15 cellular contexts compared by ENCODE assay signal in the genomic region with DNA sequence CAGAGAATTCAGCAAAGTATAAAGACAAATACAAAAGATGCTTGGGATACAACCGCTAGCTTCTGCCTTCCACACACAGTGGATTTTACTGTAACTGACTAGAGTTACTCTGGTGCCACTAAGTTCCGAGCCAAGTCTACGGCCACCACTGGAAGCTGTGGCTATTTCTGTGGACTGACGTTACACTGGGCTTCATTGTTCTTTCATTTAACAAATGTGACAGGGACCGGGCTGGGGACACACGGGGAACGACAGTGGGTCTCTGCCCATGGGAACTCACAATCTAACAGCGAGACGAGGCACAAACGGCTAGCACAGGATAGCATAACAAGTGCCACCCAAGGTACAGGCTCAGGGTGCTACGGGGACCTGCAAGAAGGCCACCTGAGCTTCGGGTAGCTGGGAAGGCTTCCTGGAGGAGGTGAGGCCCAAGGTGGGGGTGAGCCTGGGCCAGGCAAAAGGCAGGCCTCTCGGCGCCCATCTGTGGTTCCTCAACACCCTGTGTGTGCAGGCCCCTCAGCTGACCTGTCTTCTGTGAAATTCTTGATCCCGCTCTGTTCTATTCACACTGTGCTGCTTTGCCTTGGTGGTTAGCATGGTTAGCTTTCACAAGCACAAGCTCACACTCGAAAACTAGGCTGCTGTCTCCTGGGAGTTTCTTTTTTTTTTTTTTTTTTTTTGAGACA. TPM values are rescaled to one million over a fixed set of nuclear protein-coding genes. Genes with fewer than 3 reads are reported as not detected.
DNase-seq lines count a peak whose midpoint lies in the region; ATAC-seq and TF ChIP-seq lines count a peak whose summit lies in the region.
"Had no signal": no experiment of that assay in that cellular context is flagged by ENCODE, and none has a peak within 500 bp of the region (broad histone marks: within the 10 kb centered on the region; RNA-seq: fewer than 3 reads in every experiment).

No MANE protein-coding gene starts in this region.

- no peak overlapping the region for H3K4me3 ChIP-seq in GM23338
- H3K4me3 ChIP-seq: heart right ventricle had no signal

- TSS peak; percentile 55 for BruUV-seq in Calu3 (replicated peaks; lab: Mats Ljungman, UMichigan)

- peaks cover 27% of the 10 kb centered on the region for H4K20me1 ChIP-seq in GM23338 (replicated peaks; ENCODE audit: insufficient read depth)

- 0 out of 2 replicates have a peak overlapping the region, but pooled peaks have one; percentile 47 for H3K4me2 ChIP-seq in GM23338

- no peaks in the 10 kb centered on the region for H3K27me3 ChIP-seq in GM23338 (ENCODE audit: insufficient read depth)
- H3K27me3 ChIP-seq: heart right ventricle had no signal

- H3K36me3 Mint-ChIP-seq in Calu3 (ENCODE audit: insufficient read depth, unreplicated experiment) = peaks cover 57% of the 10 kb centered on the region
- peaks cover 56% of the 10 kb centered on the region for H3K36me3 Mint-ChIP-seq in GM23338 (ENCODE audit: low read depth)
- peaks cover 43% of the 10 kb centered on the region for H3K36me3 Mint-ChIP-seq in activated naive CD8-positive, alpha-beta T cell treated with anti-CD3 and anti-CD28 coated beads for 36 hours
- H3K36me3 Mint-ChIP-seq in nephron progenitor cell (ENCODE audit: low read depth) = peaks cover 49% of the 10 kb centered on the region

- H3K4me1 Mint-ChIP-seq in Calu3 (ENCODE audit: low read depth, unreplicated experiment) (peaks cover 12% of the 10 kb centered on the region), GM23338 (peaks cover 19% of the 10 kb centered on the region), nephron progenitor cell (peaks cover 10% of the 10 kb centered on the region)
- H3K4me1 Mint-ChIP-seq in activated naive CD8-positive, alpha-beta T cell treated with anti-CD3 and anti-CD28 coated beads for 36 hours = peaks cover 39% of the 10 kb centered on the region

- TF ChIP-seq CTCF in Calu3 (IDR thresholded peaks at IDR 0.05; ENCODE audit: unreplicated experiment) (no peak), GM23338 (conservative IDR thresholded peaks at IDR 0.05; ENCODE audit: low read depth in 2 of 2) (no peak), nephron progenitor cell (IDR thresholded peaks at IDR 0.05) (no peak), GM10248 (IDR thresholded peaks at IDR 0.05; ENCODE audit: control extremely low read depth, extremely low read depth, low read depth, missing control alignments) (no peak)

- H3K36me3 ChIP-seq in GM23338 (ENCODE audit: insufficient read depth) = peaks cover 3% of the 10 kb centered on the region; the same call in 1 of the 2 replicates

- H3K4me1 ChIP-seq in GM23338 (ENCODE audit: insufficient read depth) = peaks cover 10% of the 10 kb centered on the region

- intact Hi-C loops in Calu3 (cut with micrococcal nuclease; ENCODE audit: unreplicated experiment) = no loop called here

- no peaks in the 10 kb centered on the region for H3K27me3 Mint-ChIP-seq in Calu3 (ENCODE audit: unreplicated experiment)
- H3K27me3 Mint-ChIP-seq in GM23338 (ENCODE audit: insufficient read depth, low read depth, poor library complexity) = peaks cover 21% of the 10 kb centered on the region
- no peaks in the 10 kb centered on the region for H3K27me3 Mint-ChIP-seq in activated naive CD8-positive, alpha-beta T cell treated with anti-CD3 and anti-CD28 coated beads for 36 hours
- no peaks in the 10 kb centered on the region for H3K27me3 Mint-ChIP-seq in nephron progenitor cell (ENCODE audit: low read depth, poor library complexity)
- H3K27me3 Mint-ChIP-seq: activated naive CD8-positive, alpha-beta T cell treated with anti-CD3 and anti-CD28 coated beads, Interleukin-2, amount 10 ng/mL, durations not matched to agents 7 days and 5 days had no signal

- ATAC-seq in GM23338 (peak; percentile 9; the same call in 2 of the 3 replicates), HG03135 (IDR thresholded peaks at IDR 0.05; ENCODE audit: unreplicated experiment) (no peak)
- ATAC-seq: heart right ventricle, left colon had no signal

- H3K4me3 Mint-ChIP-seq in Calu3 (ENCODE audit: low read depth, unreplicated experiment) (no peak overlapping the region), GM23338 (no peak overlapping the region), nephron progenitor cell (no peak overlapping the region)
- peak overlapping the region; percentile 29 for H3K4me3 Mint-ChIP-seq in activated naive CD8-positive, alpha-beta T cell treated with anti-CD3 and anti-CD28 coated beads for 36 hours
- H3K4me3 Mint-ChIP-seq: activated naive CD8-positive, alpha-beta T cell treated with anti-CD3 and anti-CD28 coated beads, Interleukin-2, amount 10 ng/mL, durations not matched to agents 7 days and 5 days had no signal

- no peak overlapping the region for H3K27ac ChIP-seq in GM23338 (ENCODE audit: low read depth)
- H3K27ac ChIP-seq: heart right ventricle had no signal

- H2AFZ ChIP-seq in GM23338 = no peak overlapping the region

- peaks cover 12% of the 10 kb centered on the region; the same call in 1 of the 2 replicates for H3F3A ChIP-seq in GM23338 (replicated peaks; ENCODE audit: low read depth)

- DNase-seq in Calu3 = no peak
- no peak for DNase-seq in GM23338 (ENCODE audit: low spot score)
- DNase-seq in activated naive CD8-positive, alpha-beta T cell treated with anti-CD3 and anti-CD28 coated beads for 36 hours = no peak
- DNase-seq in nephron progenitor cell = no peak
- no peak for DNase-seq in SKM-1 treated with dmso at 0.1 percent for 144 hours (lab: John Stamatoyannopoulos, UW; ENCODE audit: unreplicated experiment)
- DNase-seq in GM10248 (ENCODE audit: extremely low spot score) = no peak
- DNase-seq in SHP77 (lab: John Stamatoyannopoulos, UW) = no peak
- DNase-seq: activated naive CD8-positive, alpha-beta T cell treated with anti-CD3 and anti-CD28 coated beads, Interleukin-2, amount 10 ng/mL, durations not matched to agents 7 days and 5 days; cerebellar nuclear complex; heart right ventricle; left colon; MM.1S; NCI-H2081 treated with DMSO at 0.1 percent for 48 hours; stimulated activated CD4-positive, alpha-beta T cell treated with anti-CD3 and anti-CD28 coated beads, Interleukin-2, amount 100 ng/mL, for 48 hours had no signal

- POLR2A ChIA-PET in GM10248 (lab: Yijun Ruan, JAX) = interaction anchor here (0.9 to 1.0 kb wide), 2 partner anchors 11 to 23 kb away, joined by 3 to 11 read pairs; no protein-coding TSS in a partner anchor

- CTCF ChIA-PET in Calu3 (lab: Charles Lee) (interaction anchor here (0.5 to 0.6 kb wide), 2 partner anchors 13 to 79 kb away, joined by 3 to 5 read pairs; no protein-coding TSS in a partner anchor), GM10248 (lab: Yijun Ruan, JAX) (interaction anchor here (0.7 to 1.7 kb wide), 5 partner anchors 9 to 21 kb away, joined by 3 to 7 read pairs (median 3); no protein-coding TSS in a partner anchor)

- H3K79me2 ChIP-seq in GM23338 (replicated peaks; ENCODE audit: insufficient read depth) = peaks cover 2% of the 10 kb centered on the region; the same call in 1 of the 2 replicates

- no peaks in the 10 kb centered on the region for H3K9me3 Mint-ChIP-seq in Calu3 (ENCODE audit: low read depth, unreplicated experiment)
- H3K9me3 Mint-ChIP-seq in GM23338 = no peaks in the 10 kb centered on the region; the same call in 2 of the 3 replicates
- no peaks in the 10 kb centered on the region for H3K9me3 Mint-ChIP-seq in activated naive CD8-positive, alpha-beta T cell treated with anti-CD3 and anti-CD28 coated beads for 36 hours
- H3K9me3 Mint-ChIP-seq in nephron progenitor cell = no peaks in the 10 kb centered on the region
- H3K9me3 Mint-ChIP-seq: activated naive CD8-positive, alpha-beta T cell treated with anti-CD3 and anti-CD28 coated beads, Interleukin-2, amount 10 ng/mL, durations not matched to agents 7 days and 5 days had no signal

- H3K27ac Mint-ChIP-seq in Calu3 (ENCODE audit: unreplicated experiment) (no peak overlapping the region), GM23338 (no peak overlapping the region), nephron progenitor cell (peak overlapping the region; percentile 36)
- H3K27ac Mint-ChIP-seq in activated naive CD8-positive, alpha-beta T cell treated with anti-CD3 and anti-CD28 coated beads for 36 hours = peak overlapping the region; percentile 20
- H3K27ac Mint-ChIP-seq: activated naive CD8-positive, alpha-beta T cell treated with anti-CD3 and anti-CD28 coated beads, Interleukin-2, amount 10 ng/mL, durations not matched to agents 7 days and 5 days had no signal

- no peaks in the 10 kb centered on the region for H3K9me2 ChIP-seq in GM23338 (ENCODE audit: insufficient read depth)

TF ChIP-seq in GM23338, 12 proteins besides CTCF, POLR2A, EP300 and RAD21 (continues in another document):
- TF ChIP-seq CREB1 (CRISPR knock-in tag; IDR thresholded peaks at IDR 0.05; ENCODE audit: low read depth) = no peak

RNA-seq across cellular contexts. Expression of a gene that starts 10.3 kb away (rescaled TPM):
- total RNA-seq in Calu3 (2022) = 8.2 and 10.7 TPM in 2 replicates
- 0.50 and 0.69 TPM in 2 replicates for total RNA-seq in GM23338 (2014; rRNA removed; shearing (Covaris generic))
- polyA plus RNA-seq in GM23338 (2016; fragmentation: Nextera tagmentation; extraction: Ambion mirVana) = 0.57 and 0.60 TPM in 2 replicates
- 1 to 10 TPM; 2.3 to 2.9 TPM for total RNA-seq in activated naive CD8-positive, alpha-beta T cell treated with anti-CD3 and anti-CD28 coated beads for 36 hours

RNA-seq across cellular contexts. Expression of a gene that starts 22.0 kb away (rescaled TPM):
- 30.7 and 40.6 TPM in 2 replicates for total RNA-seq in Calu3 (2022)
- total RNA-seq in GM23338 (2014; rRNA removed; shearing (Covaris generic)) = 7.4 and 8.2 TPM in 2 replicates
- polyA plus RNA-seq in GM23338 (2016; fragmentation: Nextera tagmentation; extraction: Ambion mirVana) = 9.6 and 10.3 TPM in 2 replicates
- total RNA-seq in activated naive CD8-positive, alpha-beta T cell treated with anti-CD3 and anti-CD28 coated beads for 36 hours = 10 to 100 TPM; 23.4 to 25.4 TPM

RNA-seq across cellular contexts. Expression of a gene that starts 22.3 kb away (rescaled TPM):
- total RNA-seq in Calu3 (2022) = 116 and 124 TPM in 2 replicates
- 87.7 and 99.4 TPM in 2 replicates for total RNA-seq in GM23338 (2014; rRNA removed; shearing (Covaris generic))
- polyA plus RNA-seq in GM23338 (2016; fragmentation: Nextera tagmentation; extraction: Ambion mirVana) = 54.0 and 55.5 TPM in 2 replicates
- total RNA-seq in activated naive CD8-positive, alpha-beta T cell treated with anti-CD3 and anti-CD28 coated beads for 36 hours = 100 to 1,000 TPM; 164 to 179 TPM

RNA-seq across cellular contexts. Expression of a gene that starts 29.5 kb away (rescaled TPM):
- 54.7 and 56.9 TPM in 2 replicates for total RNA-seq in Calu3 (2022)
- 12.1 and 19.3 TPM in 2 replicates for total RNA-seq in GM23338 (2014; rRNA removed; shearing (Covaris generic))
- polyA plus RNA-seq in GM23338 (2016; fragmentation: Nextera tagmentation; extraction: Ambion mirVana) = 39.5 and 43.1 TPM in 2 replicates
- total RNA-seq in activated naive CD8-positive, alpha-beta T cell treated with anti-CD3 and anti-CD28 coated beads for 36 hours = 10 to 100 TPM; 22.6 to 24.0 TPM

RNA-seq across cellular contexts. Expression of a gene that starts 29.9 kb away (rescaled TPM):
- total RNA-seq in Calu3 (2022) = 58.9 and 65.2 TPM in 2 replicates
- 15.7 and 21.5 TPM in 2 replicates for total RNA-seq in GM23338 (2014; rRNA removed; shearing (Covaris generic))
- 28.0 and 28.6 TPM in 2 replicates for polyA plus RNA-seq in GM23338 (2016; fragmentation: Nextera tagmentation; extraction: Ambion mirVana)
- total RNA-seq in activated naive CD8-positive, alpha-beta T cell treated with anti-CD3 and anti-CD28 coated beads for 36 hours = 10 to 100 TPM; 21.0 to 22.7 TPM

Comparison
In these comparisons a context has a peak if more than half of its experiments do, and no peak if none do; other contexts are left out.
1. H3K27ac Mint-ChIP-seq: peak in activated naive CD8-positive, alpha-beta T cell treated with anti-CD3 and anti-CD28 coated beads for 36 hours (single experiment) and nephron progenitor cell (single experiment); none in Calu3 (single experiment) and GM23338 (single experiment).